In the genomic region with DNA sequence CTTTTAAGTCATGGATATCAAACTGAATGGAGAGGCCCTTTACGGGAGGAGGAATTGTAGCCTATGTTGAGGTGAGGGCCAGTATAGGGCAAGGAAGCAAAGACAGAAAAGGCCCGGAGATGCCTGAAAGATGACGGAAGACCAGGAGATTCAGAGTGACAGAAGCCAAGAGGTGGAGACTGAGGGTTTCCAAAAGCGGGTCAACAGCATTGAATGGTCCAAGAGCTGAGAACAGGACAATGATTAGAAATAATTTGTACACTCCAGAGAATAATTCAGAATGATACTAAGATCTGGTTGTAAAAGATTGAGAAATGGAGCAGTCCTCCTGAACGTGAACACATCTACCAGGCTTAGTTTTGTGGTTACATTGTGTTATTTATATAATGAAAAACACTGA, we compare ENCODE assay signal across 25 cellular contexts.
"Had no signal": no experiment of that assay in that cellular context is flagged by ENCODE, and none has a peak within 500 bp of the region (broad histone marks: within the 10 kb centered on the region; RNA-seq: fewer than 3 reads in every experiment).

No MANE protein-coding gene starts in this region.

- H3K4me3 Mint-ChIP-seq: dendritic cell treated with granulocyte-macrophage colony-stimulating factor and Interleukin-4, amounts not matched to agents 40 ng/mL and 50 ng/mL, for 4 days; effector memory CD8-positive, alpha-beta T cell; endodermal cell had no signal

- H3K4me3 ChIP-seq: colonic mucosa, coronary artery, dorsolateral prefrontal cortex, esophagus muscularis mucosa, esophagus squamous epithelium, gastrocnemius medialis, gastroesophageal sphincter, heart left ventricle, heart right ventricle had no signal

- H3K27ac Mint-ChIP-seq: dendritic cell treated with granulocyte-macrophage colony-stimulating factor and Interleukin-4, amounts not matched to agents 40 ng/mL and 50 ng/mL, for 4 days; effector memory CD8-positive, alpha-beta T cell; endodermal cell had no signal

- H3K36me3 ChIP-seq: colonic mucosa, esophagus muscularis mucosa, esophagus squamous epithelium, gastrocnemius medialis, gastroesophageal sphincter, heart left ventricle, heart right ventricle had no signal

- H3K27ac ChIP-seq: colonic mucosa, coronary artery, dorsolateral prefrontal cortex, epithelial cell of prostate, esophagus muscularis mucosa, esophagus squamous epithelium, foreskin keratinocyte, gastrocnemius medialis, gastroesophageal sphincter, heart left ventricle, heart right ventricle had no signal

- H3K4me1 ChIP-seq: colonic mucosa, esophagus muscularis mucosa, esophagus squamous epithelium, foreskin keratinocyte, gastrocnemius medialis, gastroesophageal sphincter, heart left ventricle, heart right ventricle had no signal

- H3K27me3 ChIP-seq: colonic mucosa, esophagus muscularis mucosa, esophagus squamous epithelium, foreskin keratinocyte, gastrocnemius medialis, gastroesophageal sphincter, heart left ventricle, heart right ventricle had no signal

- ATAC-seq: effector memory CD8-positive, alpha-beta T cell; esophagus mucosa; foreskin keratinocyte; gastroesophageal sphincter; heart left ventricle; heart right ventricle had no signal

- H3K27me3 Mint-ChIP-seq: dendritic cell treated with granulocyte-macrophage colony-stimulating factor and Interleukin-4, amounts not matched to agents 40 ng/mL and 50 ng/mL, for 4 days had no signal

- H3K9me3 ChIP-seq: colonic mucosa, esophagus muscularis mucosa, esophagus squamous epithelium, gastrocnemius medialis, gastroesophageal sphincter had no signal

- DNase-seq: colonic mucosa; cortex of kidney; dermis blood vessel endothelial cell; dorsolateral prefrontal cortex; effector CD4-positive, alpha-beta T cell; effector CD8-positive, alpha-beta T cell; effector memory CD4-positive, alpha-beta T cell; effector memory CD8-positive, alpha-beta T cell; endodermal cell; erythroblast; esophagus squamous epithelium; foreskin fibroblast; foreskin keratinocyte; foreskin melanocyte; gastrocnemius medialis; glutamatergic neuron; head of caudate nucleus; heart left ventricle; heart right ventricle had no signal
